1 cellular context compared by ENCODE assay signal in the genomic region with DNA sequence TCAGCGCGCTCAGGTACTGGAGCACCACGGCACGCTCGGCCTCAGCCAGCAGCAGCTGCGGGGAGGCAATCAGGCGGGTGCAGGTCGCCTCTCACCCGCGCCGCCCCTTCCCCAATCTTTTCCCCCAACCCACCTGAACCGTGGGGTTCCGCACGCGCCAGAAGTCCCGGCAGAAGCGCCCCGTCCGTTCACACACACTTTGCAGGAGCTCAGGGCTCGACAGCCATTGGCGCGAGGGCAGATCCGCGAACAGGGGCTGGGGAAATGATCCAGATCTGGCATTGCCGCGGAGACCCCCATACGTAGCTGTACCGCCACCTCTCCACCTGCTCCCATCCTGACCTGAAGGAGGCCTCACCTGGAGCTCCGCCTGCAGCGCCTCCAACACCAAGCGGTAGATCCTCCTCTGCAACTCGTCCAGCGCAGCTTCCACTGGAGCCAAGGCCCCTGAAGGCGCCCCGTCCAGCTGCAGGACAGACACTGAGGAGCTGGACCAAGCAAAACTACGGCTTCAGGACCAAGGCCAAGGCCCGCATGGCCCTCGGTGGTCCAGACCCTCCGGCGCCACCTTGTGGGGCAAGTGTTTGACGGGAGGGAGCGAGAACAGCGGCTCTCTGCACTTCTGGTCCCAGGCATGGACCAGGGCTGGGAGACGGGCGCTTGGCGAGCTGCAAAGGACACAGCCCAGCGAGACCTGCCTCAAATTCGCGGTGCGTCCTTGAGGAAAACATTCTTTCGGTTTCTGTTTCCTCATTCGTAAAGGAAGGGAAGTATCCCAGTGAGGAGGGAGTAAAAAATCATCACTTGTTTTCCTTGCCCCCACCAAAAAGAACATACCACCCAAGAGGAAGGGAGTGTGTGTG.
TF ChIP-seq lines count a peak whose summit lies in the region.

No MANE protein-coding gene starts in this region.

TF ChIP-seq in HepG2, 621 proteins besides CTCF, POLR2A, EP300 and RAD21 (continued from another document and continues in another):
- TF ChIP-seq, protein P1, sequence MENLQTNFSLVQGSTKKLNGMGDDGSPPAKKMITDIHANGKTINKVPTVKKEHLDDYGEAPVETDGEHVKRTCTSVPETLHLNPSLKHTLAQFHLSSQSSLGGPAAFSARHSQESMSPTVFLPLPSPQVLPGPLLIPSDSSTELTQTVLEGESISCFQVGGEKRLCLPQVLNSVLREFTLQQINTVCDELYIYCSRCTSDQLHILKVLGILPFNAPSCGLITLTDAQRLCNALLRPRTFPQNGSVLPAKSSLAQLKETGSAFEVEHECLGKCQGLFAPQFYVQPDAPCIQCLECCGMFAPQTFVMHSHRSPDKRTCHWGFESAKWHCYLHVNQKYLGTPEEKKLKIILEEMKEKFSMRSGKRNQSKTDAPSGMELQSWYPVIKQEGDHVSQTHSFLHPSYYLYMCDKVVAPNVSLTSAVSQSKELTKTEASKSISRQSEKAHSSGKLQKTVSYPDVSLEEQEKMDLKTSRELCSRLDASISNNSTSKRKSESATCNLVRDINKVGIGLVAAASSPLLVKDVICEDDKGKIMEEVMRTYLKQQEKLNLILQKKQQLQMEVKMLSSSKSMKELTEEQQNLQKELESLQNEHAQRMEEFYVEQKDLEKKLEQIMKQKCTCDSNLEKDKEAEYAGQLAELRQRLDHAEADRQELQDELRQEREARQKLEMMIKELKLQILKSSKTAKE (CRISPR knock-in tag; IDR thresholded peaks at IDR 0.05; ENCODE audit: borderline replicate concordance), result peak; percentile 72
- TF ChIP-seq MED1 (CRISPR knock-in tag; IDR thresholded peaks at IDR 0.05) (peak; percentile 82), KDM4B (CRISPR knock-in tag; IDR thresholded peaks at IDR 0.05) (peak; percentile 97), ZSCAN21 (CRISPR knock-in tag; IDR thresholded peaks at IDR 0.05; ENCODE audit: borderline replicate concordance) (no peak; the same call in 1 of the 2 replicates), TCF7 (IDR thresholded peaks at IDR 0.05; ENCODE audit: low read depth) (no peak), PHF20 (CRISPR knock-in tag; IDR thresholded peaks at IDR 0.05) (no peak; the same call in 1 of the 2 replicates), PRPF4 (IDR thresholded peaks at IDR 0.05; ENCODE audit: low read depth, low read length, poor library complexity, severe bottlenecking) (no peak), TEAD2 (CRISPR knock-in tag; IDR thresholded peaks at IDR 0.05) (0 out of 2 replicates have a peak, but pooled peaks have one; percentile 18), ZKSCAN1 (IDR thresholded peaks at IDR 0.05; ENCODE audit: low read length) (no peak; the same call in 1 of the 2 replicates), ZBTB8A (CRISPR knock-in tag; IDR thresholded peaks at IDR 0.05; ENCODE audit: borderline replicate concordance, low read depth) (no peak), CBX2 (IDR thresholded peaks at IDR 0.05; ENCODE audit: low read depth, low read length) (no peak), CBX2 (CRISPR knock-in tag; IDR thresholded peaks at IDR 0.05; ENCODE audit: low read depth) (0 out of 2 replicates have a peak, but pooled peaks have one; percentile 33), ZNF577 (CRISPR knock-in tag; IDR thresholded peaks at IDR 0.05; ENCODE audit: borderline replicate concordance, low read depth) (no peak), TCF12 (IDR thresholded peaks at IDR 0.05) (no peak), TCF12 (CRISPR knock-in tag; IDR thresholded peaks at IDR 0.05) (peak; percentile 64; the same call in 1 of the 2 replicates), ISX (CRISPR knock-in tag; conservative IDR thresholded peaks at IDR 0.05) (peak; percentile 81; the same call in 1 of the 2 replicates), LCORL (IDR thresholded peaks at IDR 0.05) (no peak), LCORL (CRISPR knock-in tag; IDR thresholded peaks at IDR 0.05) (peak; percentile 82), FOXA3 (CRISPR knock-in tag; IDR thresholded peaks at IDR 0.05) (peak; percentile 59), RARA (CRISPR knock-in tag; IDR thresholded peaks at IDR 0.05) (peak; percentile 82), TP53 (CRISPR knock-in tag; conservative IDR thresholded peaks at IDR 0.05) (no peak; the same call in 1 of the 2 replicates), ZFY (CRISPR knock-in tag; IDR thresholded peaks at IDR 0.05) (peak; percentile 73), ZNF670 (CRISPR knock-in tag; IDR thresholded peaks at IDR 0.05; ENCODE audit: borderline replicate concordance) (peak; percentile 90; the same call in 1 of the 2 replicates), ZSCAN25 (CRISPR knock-in tag; IDR thresholded peaks at IDR 0.05) (peak; percentile 82; the same call in 1 of the 2 replicates), ZNF326 (CRISPR knock-in tag; IDR thresholded peaks at IDR 0.05; ENCODE audit: borderline replicate concordance) (no peak), ZNF652 (CRISPR knock-in tag; IDR thresholded peaks at IDR 0.05; ENCODE audit: borderline replicate concordance, low read depth) (peak; percentile 68; the same call in 1 of the 2 replicates), HNRNPH1 (optimal IDR thresholded peaks at IDR 0.05; ENCODE audit: low read depth, low read length) (no peak), ZNF598 (CRISPR knock-in tag; IDR thresholded peaks at IDR 0.05; ENCODE audit: borderline replicate concordance) (no peak), MEIS1 (CRISPR knock-in tag; IDR thresholded peaks at IDR 0.05; ENCODE audit: borderline replicate concordance) (no peak; the same call in 1 of the 2 replicates), NFE2L2 (IDR thresholded peaks at IDR 0.05; ENCODE audit: low read length) (no peak), ASH2L (IDR thresholded peaks at IDR 0.05; ENCODE audit: insufficient read length, low read depth, low read length) (peak; percentile 21), MBNL3 (CRISPR knock-in tag; conservative IDR thresholded peaks at IDR 0.05) (no peak), MYNN (CRISPR knock-in tag; IDR thresholded peaks at IDR 0.05; ENCODE audit: low read depth) (peak; percentile 96), HOXA7 (CRISPR knock-in tag; IDR thresholded peaks at IDR 0.05) (peak; percentile 93)
- TF ChIP-seq, protein P2, sequence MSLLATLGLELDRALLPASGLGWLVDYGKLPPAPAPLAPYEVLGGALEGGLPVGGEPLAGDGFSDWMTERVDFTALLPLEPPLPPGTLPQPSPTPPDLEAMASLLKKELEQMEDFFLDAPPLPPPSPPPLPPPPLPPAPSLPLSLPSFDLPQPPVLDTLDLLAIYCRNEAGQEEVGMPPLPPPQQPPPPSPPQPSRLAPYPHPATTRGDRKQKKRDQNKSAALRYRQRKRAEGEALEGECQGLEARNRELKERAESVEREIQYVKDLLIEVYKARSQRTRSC (CRISPR knock-in tag; IDR thresholded peaks at IDR 0.05; ENCODE audit: low read depth), result no peak
- TF ChIP-seq, protein P3, sequence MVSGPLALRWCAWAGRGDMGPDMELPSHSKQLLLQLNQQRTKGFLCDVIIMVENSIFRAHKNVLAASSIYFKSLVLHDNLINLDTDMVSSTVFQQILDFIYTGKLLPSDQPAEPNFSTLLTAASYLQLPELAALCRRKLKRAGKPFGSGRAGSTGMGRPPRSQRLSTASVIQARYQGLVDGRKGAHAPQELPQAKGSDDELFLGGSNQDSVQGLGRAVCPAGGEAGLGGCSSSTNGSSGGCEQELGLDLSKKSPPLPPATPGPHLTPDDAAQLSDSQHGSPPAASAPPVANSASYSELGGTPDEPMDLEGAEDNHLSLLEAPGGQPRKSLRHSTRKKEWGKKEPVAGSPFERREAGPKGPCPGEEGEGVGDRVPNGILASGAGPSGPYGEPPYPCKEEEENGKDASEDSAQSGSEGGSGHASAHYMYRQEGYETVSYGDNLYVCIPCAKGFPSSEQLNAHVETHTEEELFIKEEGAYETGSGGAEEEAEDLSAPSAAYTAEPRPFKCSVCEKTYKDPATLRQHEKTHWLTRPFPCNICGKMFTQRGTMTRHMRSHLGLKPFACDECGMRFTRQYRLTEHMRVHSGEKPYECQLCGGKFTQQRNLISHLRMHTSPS (CRISPR knock-in tag; IDR thresholded peaks at IDR 0.05; ENCODE audit: low read depth), result peak; percentile 70; the same call in 1 of the 2 replicates
- TF ChIP-seq, protein P4, sequence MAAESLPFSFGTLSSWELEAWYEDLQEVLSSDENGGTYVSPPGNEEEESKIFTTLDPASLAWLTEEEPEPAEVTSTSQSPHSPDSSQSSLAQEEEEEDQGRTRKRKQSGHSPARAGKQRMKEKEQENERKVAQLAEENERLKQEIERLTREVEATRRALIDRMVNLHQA (CRISPR knock-in tag; IDR thresholded peaks at IDR 0.05), result no peak
- TF ChIP-seq, protein P5, sequence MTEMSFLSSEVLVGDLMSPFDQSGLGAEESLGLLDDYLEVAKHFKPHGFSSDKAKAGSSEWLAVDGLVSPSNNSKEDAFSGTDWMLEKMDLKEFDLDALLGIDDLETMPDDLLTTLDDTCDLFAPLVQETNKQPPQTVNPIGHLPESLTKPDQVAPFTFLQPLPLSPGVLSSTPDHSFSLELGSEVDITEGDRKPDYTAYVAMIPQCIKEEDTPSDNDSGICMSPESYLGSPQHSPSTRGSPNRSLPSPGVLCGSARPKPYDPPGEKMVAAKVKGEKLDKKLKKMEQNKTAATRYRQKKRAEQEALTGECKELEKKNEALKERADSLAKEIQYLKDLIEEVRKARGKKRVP (CRISPR knock-in tag; IDR thresholded peaks at IDR 0.05), result peak in 1 of 2 experiments; percentile 36; a peak in 1 of 4 replicates
- TF ChIP-seq, protein P6, sequence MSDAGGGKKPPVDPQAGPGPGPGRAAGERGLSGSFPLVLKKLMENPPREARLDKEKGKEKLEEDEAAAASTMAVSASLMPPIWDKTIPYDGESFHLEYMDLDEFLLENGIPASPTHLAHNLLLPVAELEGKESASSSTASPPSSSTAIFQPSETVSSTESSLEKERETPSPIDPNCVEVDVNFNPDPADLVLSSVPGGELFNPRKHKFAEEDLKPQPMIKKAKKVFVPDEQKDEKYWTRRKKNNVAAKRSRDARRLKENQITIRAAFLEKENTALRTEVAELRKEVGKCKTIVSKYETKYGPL (CRISPR knock-in tag; IDR thresholded peaks at IDR 0.05), result 0 out of 2 replicates have a peak, but pooled peaks have one; percentile 29
- TF ChIP-seq, protein P7, sequence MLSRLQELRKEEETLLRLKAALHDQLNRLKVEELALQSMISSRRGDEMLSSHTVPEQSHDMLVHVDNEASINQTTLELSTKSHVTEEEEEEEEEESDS (CRISPR knock-in tag; IDR thresholded peaks at IDR 0.05; ENCODE audit: borderline replicate concordance), result no peak
- TF ChIP-seq, protein P8, sequence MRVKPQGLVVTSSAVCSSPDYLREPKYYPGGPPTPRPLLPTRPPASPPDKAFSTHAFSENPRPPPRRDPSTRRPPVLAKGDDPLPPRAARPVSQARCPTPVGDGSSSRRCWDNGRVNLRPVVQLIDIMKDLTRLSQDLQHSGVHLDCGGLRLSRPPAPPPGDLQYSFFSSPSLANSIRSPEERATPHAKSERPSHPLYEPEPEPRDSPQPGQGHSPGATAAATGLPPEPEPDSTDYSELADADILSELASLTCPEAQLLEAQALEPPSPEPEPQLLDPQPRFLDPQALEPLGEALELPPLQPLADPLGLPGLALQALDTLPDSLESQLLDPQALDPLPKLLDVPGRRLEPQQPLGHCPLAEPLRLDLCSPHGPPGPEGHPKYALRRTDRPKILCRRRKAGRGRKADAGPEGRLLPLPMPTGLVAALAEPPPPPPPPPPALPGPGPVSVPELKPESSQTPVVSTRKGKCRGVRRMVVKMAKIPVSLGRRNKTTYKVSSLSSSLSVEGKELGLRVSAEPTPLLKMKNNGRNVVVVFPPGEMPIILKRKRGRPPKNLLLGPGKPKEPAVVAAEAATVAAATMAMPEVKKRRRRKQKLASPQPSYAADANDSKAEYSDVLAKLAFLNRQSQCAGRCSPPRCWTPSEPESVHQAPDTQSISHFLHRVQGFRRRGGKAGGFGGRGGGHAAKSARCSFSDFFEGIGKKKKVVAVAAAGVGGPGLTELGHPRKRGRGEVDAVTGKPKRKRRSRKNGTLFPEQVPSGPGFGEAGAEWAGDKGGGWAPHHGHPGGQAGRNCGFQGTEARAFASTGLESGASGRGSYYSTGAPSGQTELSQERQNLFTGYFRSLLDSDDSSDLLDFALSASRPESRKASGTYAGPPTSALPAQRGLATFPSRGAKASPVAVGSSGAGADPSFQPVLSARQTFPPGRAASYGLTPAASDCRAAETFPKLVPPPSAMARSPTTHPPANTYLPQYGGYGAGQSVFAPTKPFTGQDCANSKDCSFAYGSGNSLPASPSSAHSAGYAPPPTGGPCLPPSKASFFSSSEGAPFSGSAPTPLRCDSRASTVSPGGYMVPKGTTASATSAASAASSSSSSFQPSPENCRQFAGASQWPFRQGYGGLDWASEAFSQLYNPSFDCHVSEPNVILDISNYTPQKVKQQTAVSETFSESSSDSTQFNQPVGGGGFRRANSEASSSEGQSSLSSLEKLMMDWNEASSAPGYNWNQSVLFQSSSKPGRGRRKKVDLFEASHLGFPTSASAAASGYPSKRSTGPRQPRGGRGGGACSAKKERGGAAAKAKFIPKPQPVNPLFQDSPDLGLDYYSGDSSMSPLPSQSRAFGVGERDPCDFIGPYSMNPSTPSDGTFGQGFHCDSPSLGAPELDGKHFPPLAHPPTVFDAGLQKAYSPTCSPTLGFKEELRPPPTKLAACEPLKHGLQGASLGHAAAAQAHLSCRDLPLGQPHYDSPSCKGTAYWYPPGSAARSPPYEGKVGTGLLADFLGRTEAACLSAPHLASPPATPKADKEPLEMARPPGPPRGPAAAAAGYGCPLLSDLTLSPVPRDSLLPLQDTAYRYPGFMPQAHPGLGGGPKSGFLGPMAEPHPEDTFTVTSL (CRISPR knock-in tag; IDR thresholded peaks at IDR 0.05; ENCODE audit: borderline replicate concordance), result 0 out of 2 replicates have a peak, but pooled peaks have one; percentile 31
- TF ChIP-seq, protein P9, sequence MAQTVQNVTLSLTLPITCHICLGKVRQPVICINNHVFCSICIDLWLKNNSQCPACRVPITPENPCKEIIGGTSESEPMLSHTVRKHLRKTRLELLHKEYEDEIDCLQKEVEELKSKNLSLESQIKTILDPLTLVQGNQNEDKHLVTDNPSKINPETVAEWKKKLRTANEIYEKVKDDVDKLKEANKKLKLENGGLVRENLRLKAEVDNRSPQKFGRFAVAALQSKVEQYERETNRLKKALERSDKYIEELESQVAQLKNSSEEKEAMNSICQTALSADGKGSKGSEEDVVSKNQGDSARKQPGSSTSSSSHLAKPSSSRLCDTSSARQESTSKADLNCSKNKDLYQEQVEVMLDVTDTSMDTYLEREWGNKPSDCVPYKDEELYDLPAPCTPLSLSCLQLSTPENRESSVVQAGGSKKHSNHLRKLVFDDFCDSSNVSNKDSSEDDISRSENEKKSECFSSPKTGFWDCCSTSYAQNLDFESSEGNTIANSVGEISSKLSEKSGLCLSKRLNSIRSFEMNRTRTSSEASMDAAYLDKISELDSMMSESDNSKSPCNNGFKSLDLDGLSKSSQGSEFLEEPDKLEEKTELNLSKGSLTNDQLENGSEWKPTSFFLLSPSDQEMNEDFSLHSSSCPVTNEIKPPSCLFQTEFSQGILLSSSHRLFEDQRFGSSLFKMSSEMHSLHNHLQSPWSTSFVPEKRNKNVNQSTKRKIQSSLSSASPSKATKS (CRISPR knock-in tag; IDR thresholded peaks at IDR 0.05), result no peak
- TF ChIP-seq, protein P10, sequence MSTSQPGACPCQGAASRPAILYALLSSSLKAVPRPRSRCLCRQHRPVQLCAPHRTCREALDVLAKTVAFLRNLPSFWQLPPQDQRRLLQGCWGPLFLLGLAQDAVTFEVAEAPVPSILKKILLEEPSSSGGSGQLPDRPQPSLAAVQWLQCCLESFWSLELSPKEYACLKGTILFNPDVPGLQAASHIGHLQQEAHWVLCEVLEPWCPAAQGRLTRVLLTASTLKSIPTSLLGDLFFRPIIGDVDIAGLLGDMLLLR (CRISPR knock-in tag; IDR thresholded peaks at IDR 0.05), result peak; percentile 98
- TF ChIP-seq, protein P11, sequence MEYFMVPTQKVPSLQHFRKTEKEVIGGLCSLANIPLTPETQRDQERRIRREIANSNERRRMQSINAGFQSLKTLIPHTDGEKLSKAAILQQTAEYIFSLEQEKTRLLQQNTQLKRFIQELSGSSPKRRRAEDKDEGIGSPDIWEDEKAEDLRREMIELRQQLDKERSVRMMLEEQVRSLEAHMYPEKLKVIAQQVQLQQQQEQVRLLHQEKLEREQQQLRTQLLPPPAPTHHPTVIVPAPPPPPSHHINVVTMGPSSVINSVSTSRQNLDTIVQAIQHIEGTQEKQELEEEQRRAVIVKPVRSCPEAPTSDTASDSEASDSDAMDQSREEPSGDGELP (IDR thresholded peaks at IDR 0.05; ENCODE audit: borderline replicate concordance, low read depth), result no peak; the same call in 1 of the 2 replicates
